In the genomic region with DNA sequence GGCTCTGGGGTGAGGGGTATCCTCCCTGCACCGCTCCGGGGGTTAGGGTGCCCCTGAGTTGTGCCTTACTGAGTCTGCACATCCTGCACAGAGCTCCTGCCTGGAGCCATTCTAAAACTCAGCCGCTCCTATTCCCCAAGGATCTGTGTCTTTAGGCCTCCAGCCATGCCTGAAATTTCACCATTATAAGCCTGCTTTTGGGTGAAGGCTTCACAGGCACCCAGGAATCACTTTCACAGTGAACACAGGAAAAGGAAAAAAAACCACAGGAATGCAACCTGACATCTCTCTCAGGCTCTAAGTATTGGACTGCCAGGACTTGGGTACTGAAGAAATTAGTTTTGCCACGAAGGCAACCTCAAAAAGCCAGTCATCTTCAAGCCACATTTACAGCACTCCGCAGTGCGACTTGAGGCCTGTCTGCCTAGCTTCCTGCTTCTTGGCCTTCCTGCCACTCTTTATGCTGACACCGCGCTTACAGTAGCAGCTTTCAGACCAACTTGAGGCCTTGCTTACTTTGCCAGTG, we compare ENCODE assay signal across 8 cellular contexts. TPM values are rescaled to one million over a fixed set of nuclear protein-coding genes. Genes with fewer than 3 reads are reported as not detected.
DNase-seq lines count a peak whose midpoint lies in the region; ATAC-seq, FAIRE-seq and TF ChIP-seq lines count a peak whose summit lies in the region.

No MANE protein-coding gene starts in this region.

- H3K4me3 ChIP-seq in K562 = no peak overlapping the region
- H3K4me3 ChIP-seq in suprapubic skin = no peak overlapping the region

- H3K4me1 ChIP-seq in K562 (replicated peaks in 1 of 2; ENCODE audit: control insufficient read depth in 2 of 2, insufficient read depth in 2 of 2, low read length in 2 of 2) (no peaks in the 10 kb centered on the region), suprapubic skin (peaks cover 8% of the 10 kb centered on the region)

- H3K9me3 Mint-ChIP-seq in HFFc6 = peaks cover under 1% of the 10 kb centered on the region; the same call in 1 of the 2 replicates
- H3K9me3 Mint-ChIP-seq in mesothelial cell of epicardium = peaks cover 6% of the 10 kb centered on the region

- no peak for ATAC-seq in K562

- H3K36me3 Mint-ChIP-seq in HFFc6 (ENCODE audit: low read depth) (peaks cover 49% of the 10 kb centered on the region), mesothelial cell of epicardium (peaks cover 4% of the 10 kb centered on the region)

- intact Hi-C loops in K562 (cut with micrococcal nuclease) = no loop called here

- in situ Hi-C loops in K562 (cut with MboI) = no loop called here

- no TSS peak for BruUV-seq in K562 (replicated peaks; lab: Mats Ljungman, UMichigan)

- DNase-seq in AG20443 (ENCODE audit: low spot score) (peak; percentile 57), HFFc6 (peak; percentile 93), T-helper 1 cell (peak; percentile 21 to 82 (median 30)), K562 (ENCODE audit: extremely low read depth in 1 of 4, low spot score in 3 of 4) (no peak), mesothelial cell of epicardium (ENCODE audit: low spot score in 2 of 2, unreplicated experiment in 2 of 2) (no peak), suprapubic skin (ENCODE audit: low spot score in 2 of 2) (no peak), COR-L47 (lab: John Stamatoyannopoulos, UW) (no peak), NCI-H82 (lab: John Stamatoyannopoulos, UW) (no peak)

- 90% methylated on average over 8 of the region's 8 CpGs for WGBS in K562 (ENCODE audit: insufficient coverage, low coverage, missing lambda C conversion rate)
- WGBS in suprapubic skin = 55% methylated on average over 8 of the region's 8 CpGs

- no peak for FAIRE-seq in K562 (lab: Jason Lieb, UNC)

- no peak overlapping the region for H3K9ac ChIP-seq in K562 (ENCODE audit: insufficient read depth in 1 of 2, low read depth in 2 of 2, low read length in 2 of 2)

- TF ChIP-seq EP300 in K562 (IDR thresholded peaks at IDR 0.05; ENCODE audit: low read length) (no peak), suprapubic skin (IDR thresholded peaks at IDR 0.05) (no peak)

- no peaks in the 10 kb centered on the region for H3K9me1 ChIP-seq in K562 (ENCODE audit: control insufficient read depth, insufficient read depth, low read length)

- TF ChIP-seq RAD21 in K562 (CRISPR knock-in tag; conservative IDR thresholded peaks at IDR 0.05 in 1 of 2, IDR thresholded peaks at IDR 0.05 in 1 of 2) = no peak

- TF ChIP-seq POLR2A in K562 (conservative IDR thresholded peaks at IDR 0.05) = no peak
- TF ChIP-seq POLR2A in suprapubic skin (IDR thresholded peaks at IDR 0.05) = no peak

- peak overlapping the region; percentile 98 for H3K27ac Mint-ChIP-seq in HFFc6
- peak overlapping the region; percentile 79 for H3K27ac Mint-ChIP-seq in mesothelial cell of epicardium

- H3K4me2 ChIP-seq in K562 (ENCODE audit: insufficient read depth, low read length) = no peak overlapping the region

- H3K79me2 ChIP-seq in K562 (ENCODE audit: control insufficient read depth, insufficient read depth, low read length) = no peaks in the 10 kb centered on the region

- H3K27me3 ChIP-seq in K562 (ENCODE audit: control insufficient read depth in 2 of 2, insufficient read depth in 2 of 2, low read length in 2 of 2) (no peaks in the 10 kb centered on the region), suprapubic skin (no peaks in the 10 kb centered on the region)

- TF ChIP-seq CTCF in HFFc6 (IDR thresholded peaks at IDR 0.05) (no peak), K562 (IDR thresholded peaks at IDR 0.05 in 2 of 3, conservative IDR thresholded peaks at IDR 0.05 in 1 of 3; ENCODE audit: insufficient read depth in 2 of 3, low read depth in 1 of 3, low read length in 3 of 3) (no peak), mesothelial cell of epicardium (IDR thresholded peaks at IDR 0.05; ENCODE audit: unreplicated experiment) (no peak), suprapubic skin (IDR thresholded peaks at IDR 0.05) (no peak)

- CTCF ChIA-PET in K562 (lab: Yijun Ruan, JAX; ENCODE audit: low intra/inter-chr PET ratio) = no interaction called here

- H3K36me3 ChIP-seq in K562 (ENCODE audit: control insufficient read depth, insufficient read depth, low read length) = 0 out of 3 replicates have a peak, but pooled peaks cover 5% of the 10 kb centered on the region
- no peaks in the 10 kb centered on the region for H3K36me3 ChIP-seq in suprapubic skin

- H3K9me3 ChIP-seq in K562 (replicated peaks; ENCODE audit: control insufficient read depth, insufficient read depth, low read depth, low read length) (no peaks in the 10 kb centered on the region; the same call in 1 of the 2 replicates), suprapubic skin (no peaks in the 10 kb centered on the region)

- peak overlapping the region; percentile 77 for H3K4me3 Mint-ChIP-seq in HFFc6
- no peak overlapping the region for H3K4me3 Mint-ChIP-seq in mesothelial cell of epicardium

- H3K27ac ChIP-seq in K562 (ENCODE audit: extremely low read depth, low read depth, low read length) (no peak overlapping the region), suprapubic skin (peak overlapping the region; percentile 15)

- H3K27me3 Mint-ChIP-seq in HFFc6 (ENCODE audit: insufficient read depth) = no peaks in the 10 kb centered on the region; the same call in none of the 2 replicates
- no peaks in the 10 kb centered on the region for H3K27me3 Mint-ChIP-seq in mesothelial cell of epicardium (ENCODE audit: low read depth)

- POLR2A ChIA-PET in K562 (lab: Yijun Ruan, JAX) = no interaction called here

- H3K4me1 Mint-ChIP-seq in HFFc6 (ENCODE audit: low read depth) (peaks cover 72% of the 10 kb centered on the region), mesothelial cell of epicardium (peaks cover 25% of the 10 kb centered on the region)

- no peaks in the 10 kb centered on the region for H4K20me1 ChIP-seq in K562 (replicated peaks; ENCODE audit: control insufficient read depth, insufficient read depth, low read length)

- no peak overlapping the region for H2AFZ ChIP-seq in K562 (ENCODE audit: low read depth, low read length)

TF ChIP-seq in K562, 482 proteins besides CTCF, POLR2A, EP300 and RAD21:
- peak; percentile 51 for TF ChIP-seq ZNF316 (IDR thresholded peaks at IDR 0.05)
- TF ChIP-seq, protein P1, sequence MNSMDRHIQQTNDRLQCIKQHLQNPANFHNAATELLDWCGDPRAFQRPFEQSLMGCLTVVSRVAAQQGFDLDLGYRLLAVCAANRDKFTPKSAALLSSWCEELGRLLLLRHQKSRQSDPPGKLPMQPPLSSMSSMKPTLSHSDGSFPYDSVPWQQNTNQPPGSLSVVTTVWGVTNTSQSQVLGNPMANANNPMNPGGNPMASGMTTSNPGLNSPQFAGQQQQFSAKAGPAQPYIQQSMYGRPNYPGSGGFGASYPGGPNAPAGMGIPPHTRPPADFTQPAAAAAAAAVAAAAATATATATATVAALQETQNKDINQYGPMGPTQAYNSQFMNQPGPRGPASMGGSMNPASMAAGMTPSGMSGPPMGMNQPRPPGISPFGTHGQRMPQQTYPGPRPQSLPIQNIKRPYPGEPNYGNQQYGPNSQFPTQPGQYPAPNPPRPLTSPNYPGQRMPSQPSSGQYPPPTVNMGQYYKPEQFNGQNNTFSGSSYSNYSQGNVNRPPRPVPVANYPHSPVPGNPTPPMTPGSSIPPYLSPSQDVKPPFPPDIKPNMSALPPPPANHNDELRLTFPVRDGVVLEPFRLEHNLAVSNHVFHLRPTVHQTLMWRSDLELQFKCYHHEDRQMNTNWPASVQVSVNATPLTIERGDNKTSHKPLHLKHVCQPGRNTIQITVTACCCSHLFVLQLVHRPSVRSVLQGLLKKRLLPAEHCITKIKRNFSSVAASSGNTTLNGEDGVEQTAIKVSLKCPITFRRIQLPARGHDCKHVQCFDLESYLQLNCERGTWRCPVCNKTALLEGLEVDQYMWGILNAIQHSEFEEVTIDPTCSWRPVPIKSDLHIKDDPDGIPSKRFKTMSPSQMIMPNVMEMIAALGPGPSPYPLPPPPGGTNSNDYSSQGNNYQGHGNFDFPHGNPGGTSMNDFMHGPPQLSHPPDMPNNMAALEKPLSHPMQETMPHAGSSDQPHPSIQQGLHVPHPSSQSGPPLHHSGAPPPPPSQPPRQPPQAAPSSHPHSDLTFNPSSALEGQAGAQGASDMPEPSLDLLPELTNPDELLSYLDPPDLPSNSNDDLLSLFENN (IDR thresholded peaks at IDR 0.05; ENCODE audit: low read depth in 2 of 2, low read length in 2 of 2) = no peak
TF ChIP-seq in K562: peak in this region for 1.

RNA-seq across cellular contexts. Expression of a gene that starts 30.9 kb away (rescaled TPM):
- total RNA-seq in HFFc6 (2021; fragmentation: NEBNext Ultra II Directional; extraction: Animal tissue kit (Norgen Biotek cat#: 25700)) = 100 to 1,000 TPM; 129 to 161 (median 157) TPM
- total RNA-seq in K562 (2011; cell fraction: chromatin; rRNA removed; ENCODE audit: low replicate concordance) = 88.6 and 134 TPM in 2 replicates
- 30.5 and 37.0 TPM in 2 replicates for total RNA-seq in K562 (2011; cell fraction: nucleolus; rRNA removed)
- total RNA-seq in K562 (2011; cell fraction: nucleoplasm; rRNA removed) = 49.3 and 71.1 TPM in 2 replicates
- 12.9 and 15.3 TPM in 2 replicates for total RNA-seq in K562 (2014; rRNA removed)
- 14.0 and 14.4 TPM in 2 replicates for total RNA-seq in K562 (2014; rRNA removed; fragmentation: Illumina TruSeq; extraction: Trizol)
- 13.3 and 13.5 TPM in 2 replicates for total RNA-seq in K562 (2015; rRNA removed; fragmentation: Illumina TruSeq; extraction: Trizol)
- total RNA-seq in K562 (2021) = 23.8 and 24.6 TPM in 2 replicates
- polyA plus RNA-seq in K562 (2011; rRNA removed) = 22.8 and 37.1 TPM in 2 replicates
- 9.9 and 17.6 TPM in 2 replicates for polyA plus RNA-seq in K562 (2011; cell fraction: cytosol; rRNA removed)
- polyA plus RNA-seq in K562 (2011; cell fraction: nucleus; rRNA removed) = 18.9 and 35.9 TPM in 2 replicates
- 15.4 and 20.0 TPM in 2 replicates for polyA plus RNA-seq in K562 (2012)
- 25.2 and 32.9 TPM in 2 replicates for polyA plus RNA-seq in K562 (2014; fragmentation: Illumina TruSeq; extraction: Trizol)
- polyA plus RNA-seq in K562 (2014; fragmentation: Nextera tagmentation; extraction: Ambion mirVana) = 1 to 10 TPM; 4.6 to 5.2 TPM
- 10.2 and 12.1 TPM in 2 replicates for polyA plus RNA-seq in K562 (2014; rRNA removed)
- polyA minus RNA-seq in K562 (2011; rRNA and poly(A)+ RNA removed) = 38.8 and 57.4 TPM in 2 replicates
- 16.7 and 17.4 TPM in 2 replicates for polyA minus RNA-seq in K562 (2011; cell fraction: cytosol; rRNA and poly(A)+ RNA removed)
- 14.3 and 21.5 TPM in 2 replicates for polyA minus RNA-seq in K562 (2011; cell fraction: nucleus; rRNA and poly(A)+ RNA removed)
- 13.5 to 14.5 TPM (median 13.9 TPM) in 3 replicates for total RNA-seq in mesothelial cell of epicardium
- total RNA-seq in suprapubic skin = 10 to 100 TPM; 11.6 to 16.3 (median 14.8) TPM

Comparison
In these comparisons a context has a peak if more than half of its experiments do, and no peak if none do; other contexts are left out.
1. DNase-seq: peak in AG20443 (single experiment), HFFc6 (single experiment) and T-helper 1 cell (5 of 5); none in K562 (0 of 4), mesothelial cell of epicardium (0 of 2), suprapubic skin (0 of 2), COR-L47 (single experiment) and NCI-H82 (single experiment).